Comparison of ENCODE assay signal across 7 cellular contexts in the genomic region with DNA sequence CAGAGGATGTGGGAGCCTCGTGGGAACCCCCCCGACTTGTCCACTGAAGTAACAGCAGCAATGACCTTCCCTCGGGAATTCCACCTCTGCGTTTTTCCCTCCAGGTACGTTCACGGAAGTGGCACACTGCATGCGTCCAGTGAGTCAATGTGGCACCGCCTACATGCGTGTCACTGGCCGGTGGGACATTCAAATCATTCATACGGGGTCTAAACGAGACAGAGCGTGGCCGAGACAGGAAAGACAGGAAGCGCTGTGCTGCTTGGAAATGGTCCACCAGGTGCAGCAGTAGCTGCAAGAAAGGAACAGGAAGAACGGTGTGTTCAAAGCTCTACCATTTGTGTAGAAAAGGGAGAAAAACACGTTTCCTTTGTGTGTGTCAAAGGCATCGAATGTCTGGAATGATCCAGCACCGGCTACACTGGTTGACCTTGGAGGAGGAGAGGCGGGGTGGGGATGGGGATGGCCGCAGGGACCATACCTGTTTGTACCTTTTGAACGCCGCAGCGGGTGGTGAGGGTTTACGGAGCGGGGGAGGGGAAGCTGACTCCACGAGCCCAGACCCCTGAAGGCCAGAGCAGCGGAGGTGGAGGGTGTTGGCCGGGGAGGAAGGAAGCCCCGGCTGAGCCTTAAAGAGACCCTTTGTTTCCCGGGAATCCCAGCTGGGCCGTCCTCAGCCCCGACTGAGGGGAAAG. TPM values are rescaled to one million over a fixed set of nuclear protein-coding genes. Genes with fewer than 3 reads are reported as not detected.
DNase-seq lines count a peak whose midpoint lies in the region; ATAC-seq and TF ChIP-seq lines count a peak whose summit lies in the region.
"Had no signal": no experiment of that assay in that cellular context is flagged by ENCODE, and none has a peak within 500 bp of the region (broad histone marks: within the 10 kb centered on the region; RNA-seq: fewer than 3 reads in every experiment).

No MANE protein-coding gene starts in this region.

- DNase-seq in GM19238 (ENCODE audit: insufficient read length, low spot score) (peak; percentile 60), kidney epithelial cell (ENCODE audit: low read depth) (peak; percentile 32), kidney glomerular epithelial cell (lab: John Stamatoyannopoulos, UW) (no peak), putamen (ENCODE audit: low spot score) (no peak)
- peak; percentile 56 to 68 for DNase-seq in activated CD4-positive, alpha-beta T cell treated with anti-CD3 and anti-CD28 coated beads, Interleukin-2, amount 50 U/mL, for 48 hours

- H3K4me3 ChIP-seq in kidney epithelial cell (ENCODE audit: low read depth, low read length): no peak overlapping the region
- H3K4me3 ChIP-seq: SJSA1 had no signal

- no peak for ATAC-seq in GM18517 (IDR thresholded peaks at IDR 0.05; ENCODE audit: unreplicated experiment)

- H3K36me3 ChIP-seq in kidney epithelial cell (ENCODE audit: control insufficient read depth, insufficient read depth, low read length): no peaks in the 10 kb centered on the region

- H3K27me3 ChIP-seq in kidney epithelial cell (ENCODE audit: control insufficient read depth, insufficient read depth, low read length): no peaks in the 10 kb centered on the region
- H3K27me3 ChIP-seq: SJSA1 had no signal

- TF ChIP-seq CTCF in kidney epithelial cell (IDR thresholded peaks at IDR 0.05; ENCODE audit: insufficient read depth, low read length, poor library complexity, severe bottlenecking): no peak

RNA-seq across cellular contexts. Expression of gene PGAP6, which starts 1.7 kb away (rescaled TPM):
- 114 and 160 TPM in 2 replicates for total RNA-seq in kidney epithelial cell

RNA-seq across cellular contexts. Expression of gene MRPL28, which starts 13.1 kb away (rescaled TPM):
- 107 and 137 TPM in 2 replicates for total RNA-seq in kidney epithelial cell

RNA-seq across cellular contexts. Expression of gene NME4, which starts 13.5 kb away (rescaled TPM):
- 97.2 and 126 TPM in 2 replicates for total RNA-seq in kidney epithelial cell

RNA-seq across cellular contexts. Expression of gene DECR2, which starts 18.2 kb away (rescaled TPM):
- 15.1 and 27.0 TPM in 2 replicates for total RNA-seq in kidney epithelial cell

RNA-seq across cellular contexts. Expression of gene AXIN1, which starts 30.9 kb away (rescaled TPM):
- 40.5 and 43.0 TPM in 2 replicates for total RNA-seq in kidney epithelial cell

Comparison
In these comparisons a context has a peak if more than half of its experiments do, and no peak if none do; other contexts are left out.
1. DNase-seq: peak in GM19238 (single experiment), activated CD4-positive, alpha-beta T cell treated with anti-CD3 and anti-CD28 coated beads, Interleukin-2, amount 50 U/mL, for 48 hours (2 of 2) and kidney epithelial cell (single experiment); none in kidney glomerular epithelial cell (single experiment) and putamen (single experiment).